3 cellular contexts compared by ENCODE assay signal in genomic region chr3:151874084-151874483, GRCh38. TPM values are rescaled to one million over a fixed set of nuclear protein-coding genes. Genes with fewer than 3 reads are reported as not detected.
"Had no signal": no experiment of that assay in that cellular context is flagged by ENCODE, and none has a peak within 500 bp of the region (broad histone marks: within the 10 kb centered on the region; RNA-seq: fewer than 3 reads in every experiment).

No MANE protein-coding gene starts in this region.

RNA-seq across cellular contexts. Expression of gene SUCNR1, which starts 0.6 kb away (rescaled TPM):
- total RNA-seq: mammary epithelial cell; naive thymus-derived CD8-positive, alpha-beta T cell; neural crest cell had no signal
- polyA plus RNA-seq: mammary epithelial cell; naive thymus-derived CD8-positive, alpha-beta T cell had no signal
